In genomic region chr13:43908156-43909126, GRCh38 we compare ENCODE assay signal across 8 cellular contexts. TPM values are rescaled to one million over a fixed set of nuclear protein-coding genes. Genes with fewer than 3 reads are reported as not detected.
DNase-seq lines count a peak whose midpoint lies in the region; ATAC-seq and TF ChIP-seq lines count a peak whose summit lies in the region.

No MANE protein-coding gene starts in this region.

- TF ChIP-seq POLR2A in suprapubic skin (IDR thresholded peaks at IDR 0.05) = no peak

- H3K36me3 ChIP-seq in suprapubic skin = no peaks in the 10 kb centered on the region

- ATAC-seq in GM19324 (IDR thresholded peaks at IDR 0.05; ENCODE audit: low FRiP score, unreplicated experiment) = no peak

- peaks cover 4% of the 10 kb centered on the region for H3K4me1 ChIP-seq in suprapubic skin

- no peak overlapping the region for H3K27ac ChIP-seq in AG04450 (ENCODE audit: low read depth, low read length)
- H3K27ac ChIP-seq in suprapubic skin = no peak overlapping the region

- TF ChIP-seq CTCF in AG04450 (IDR thresholded peaks at IDR 0.05; ENCODE audit: low read depth, low read length) = peak; percentile 57
- peak; percentile 47 for TF ChIP-seq CTCF in choroid plexus epithelial cell (conservative IDR thresholded peaks at IDR 0.05; ENCODE audit: low read depth, low read length)
- peak in 1 of 2 donors; percentile 26 for TF ChIP-seq CTCF in suprapubic skin (IDR thresholded peaks at IDR 0.05)

- TF ChIP-seq EP300 in suprapubic skin (IDR thresholded peaks at IDR 0.05) = no peak

- no peak overlapping the region for H3K4me3 ChIP-seq in AG04450 (ENCODE audit: low read depth, low read length)
- no peak overlapping the region for H3K4me3 ChIP-seq in choroid plexus epithelial cell (ENCODE audit: low read depth, low read length)
- H3K4me3 ChIP-seq in suprapubic skin = no peak overlapping the region

- CTCF ChIA-PET in AG04450 (lab: Charles Lee) = interaction anchor here (0.6 to 5.8 kb wide), 55 partner anchors 8 to 1126 kb away, joined by 3 to 123 read pairs (median 4); no protein-coding TSS in a partner anchor

- WGBS in suprapubic skin = 39% methylated on average over 2 of the region's 2 CpGs

- POLR2A ChIA-PET in AG04450 (lab: Yijun Ruan, JAX) = interaction anchor here (0.7 to 1.8 kb wide), 3 partner anchors 527 to 529 kb away, joined by 3 to 8 read pairs (median 3); no protein-coding TSS in a partner anchor

- H3K9me3 ChIP-seq in AG04450 (ENCODE audit: control insufficient read depth, insufficient read depth, low read length) = no peaks in the 10 kb centered on the region
- H3K9me3 ChIP-seq in suprapubic skin = no peaks in the 10 kb centered on the region

- intact Hi-C loops in posterior vena cava (cut with DNase I) = loop anchor here (5.0 to 10.0 kb wide), 5 partner anchors 136 to 1064 kb away; no protein-coding TSS in a partner anchor

- H3K27me3 ChIP-seq in AG04450 (ENCODE audit: control insufficient read depth, insufficient read depth, low read length) = no peaks in the 10 kb centered on the region
- H3K27me3 ChIP-seq in suprapubic skin = no peaks in the 10 kb centered on the region

- DNase-seq in AG04450 (ENCODE audit: low read depth, low spot score) (peak; percentile 55), GM03348 (ENCODE audit: low spot score) (peak; percentile 21), NCI-H2227 (lab: John Stamatoyannopoulos, UW; ENCODE audit: unreplicated experiment) (peak; percentile 49), choroid plexus epithelial cell (ENCODE audit: low read depth) (peak; percentile 90), lung microvascular endothelial cell (ENCODE audit: low read depth in 2 of 2) (peak; percentile 64 to 69), suprapubic skin (ENCODE audit: low spot score in 2 of 2) (no peak), posterior vena cava (ENCODE audit: low spot score) (no peak)

RNA-seq across cellular contexts. Expression of gene LACC1, which starts 28.7 kb away (rescaled TPM):
- polyA plus RNA-seq in AG04450 (2011; rRNA removed) = 9.0 and 11.7 TPM in 2 replicates
- 1.2 and 3.2 TPM in 2 replicates for polyA minus RNA-seq in AG04450 (2011; rRNA and poly(A)+ RNA removed)
- total RNA-seq in lung microvascular endothelial cell (5.8 and 8.9 TPM in 2 replicates), suprapubic skin (10 to 100 TPM in 1 of 4 donors, 1 to 10 TPM in 3; 4.7 to 10.1 (median 7.2) TPM), posterior vena cava (10 to 100 TPM; 12.7 to 13.1 TPM)

RNA-seq across cellular contexts. Expression of gene CCDC122, which starts 28.9 kb away (rescaled TPM):
- 1.6 and 1.7 TPM in 2 replicates for polyA plus RNA-seq in AG04450 (2011; rRNA removed)
- polyA minus RNA-seq in AG04450 (2011; rRNA and poly(A)+ RNA removed) = 0.74 and 1.1 TPM in 2 replicates
- total RNA-seq in lung microvascular endothelial cell (2.4 and 3.1 TPM in 2 replicates), suprapubic skin (1 to 10 TPM; 2.0 to 6.0 (median 3.6) TPM), posterior vena cava (1 to 10 TPM; 5.8 to 9.9 TPM)

Comparison
In these comparisons a context has a peak if more than half of its experiments do, and no peak if none do; other contexts are left out.
1. DNase-seq: peak in AG04450 (single experiment), GM03348 (single experiment), NCI-H2227 (single experiment), choroid plexus epithelial cell (single experiment) and lung microvascular endothelial cell (2 of 2); none in suprapubic skin (0 of 2) and posterior vena cava (single experiment).